9 cellular contexts compared by ENCODE assay signal in genomic region chr10:43076311-43076875, GRCh38. TPM values are rescaled to one million over a fixed set of nuclear protein-coding genes. Genes with fewer than 3 reads are reported as not detected.
DNase-seq lines count a peak whose midpoint lies in the region; ATAC-seq lines count a peak whose summit lies in the region.
"Had no signal": no experiment of that assay in that cellular context is flagged by ENCODE, and none has a peak within 500 bp of the region (broad histone marks: within the 10 kb centered on the region; RNA-seq: fewer than 3 reads in every experiment).

No MANE protein-coding gene starts in this region.

- 1 to 2% methylated on average over 22 to 40 of the region's 45 CpGs for WGBS in mesodermal cell (ENCODE audit: insufficient coverage in 2 of 2), 2 experiments

- no peaks in the 10 kb centered on the region for H3K4me1 ChIP-seq in mesodermal cell (ENCODE audit: control insufficient read depth, insufficient read depth, low read length, poor library complexity, severe bottlenecking)

- DNase-seq in stimulated activated naive CD8-positive, alpha-beta T cell treated with anti-CD3 and anti-CD28 coated beads, Interleukin-15, amount 100 ng/mL, for 72 hours = no peak
- no peak for DNase-seq in stimulated activated naive CD8-positive, alpha-beta T cell treated with anti-CD3 and anti-CD28 coated beads, Interleukin-15, Interleukin-2, amounts not matched to agents 100 U/mL and 50 U/mL, for 24 hours
- no peak for DNase-seq in central memory CD8-positive, alpha-beta T cell (ENCODE audit: low spot score in 2 of 2)
- DNase-seq in NK-92 treated with Interleukin-12 subunit alpha and Interleukin-12 subunit beta, amount 100 ng/mL, for 24 hours (lab: John Stamatoyannopoulos, UW) = no peak
- DNase-seq in NCI-H524 treated with DMSO at 0.1 percent for 48 hours (lab: John Stamatoyannopoulos, UW) (no peak), superior temporal gyrus (ENCODE audit: extremely low spot score) (no peak)

- no peak overlapping the region for H3K27ac Mint-ChIP-seq in stimulated activated naive CD8-positive, alpha-beta T cell treated with anti-CD3 and anti-CD28 coated beads, Interleukin-15, amount 100 ng/mL, for 72 hours
- no peak overlapping the region for H3K27ac Mint-ChIP-seq in central memory CD8-positive, alpha-beta T cell (ENCODE audit: low read depth)

- no peak overlapping the region for H3K27ac ChIP-seq in mesodermal cell (ENCODE audit: low read depth, low read length, severe bottlenecking)
- H3K27ac ChIP-seq: VCaP had no signal

- H3K9me3 Mint-ChIP-seq in stimulated activated naive CD8-positive, alpha-beta T cell treated with anti-CD3 and anti-CD28 coated beads, Interleukin-15, amount 100 ng/mL, for 72 hours = no peaks in the 10 kb centered on the region
- no peaks in the 10 kb centered on the region for H3K9me3 Mint-ChIP-seq in central memory CD8-positive, alpha-beta T cell

- peak overlapping the region in 1 of 2 donors; percentile 39 for H3K4me3 Mint-ChIP-seq in stimulated activated naive CD8-positive, alpha-beta T cell treated with anti-CD3 and anti-CD28 coated beads, Interleukin-15, amount 100 ng/mL, for 72 hours
- H3K4me3 Mint-ChIP-seq in central memory CD8-positive, alpha-beta T cell = peak overlapping the region; percentile 3

- H3K9me3 ChIP-seq in mesodermal cell (ENCODE audit: control insufficient read depth, low read length) = no peaks in the 10 kb centered on the region

- no peaks in the 10 kb centered on the region for H3K36me3 ChIP-seq in mesodermal cell (ENCODE audit: control insufficient read depth, insufficient read depth, low read length)

- ATAC-seq in stimulated activated naive CD8-positive, alpha-beta T cell treated with anti-CD3 and anti-CD28 coated beads, Interleukin-15, amount 100 ng/mL, for 72 hours = peak; percentile 2
- no peak for ATAC-seq in stimulated activated naive CD8-positive, alpha-beta T cell treated with anti-CD3 and anti-CD28 coated beads, Interleukin-15, Interleukin-2, amounts not matched to agents 100 U/mL and 50 U/mL, for 24 hours
- ATAC-seq in central memory CD8-positive, alpha-beta T cell (replicated peaks; ENCODE audit: extremely low read depth, poor library complexity, severe bottlenecking) = no peak
- no peak for ATAC-seq in GM21381 (IDR thresholded peaks at IDR 0.05; ENCODE audit: unreplicated experiment)

- H3K4me3 ChIP-seq in mesodermal cell (ENCODE audit: extremely low read depth, insufficient read depth, low read length, poor library complexity, severe bottlenecking) = peak overlapping the region; percentile 29

- peaks cover 70% of the 10 kb centered on the region for H3K27me3 Mint-ChIP-seq in stimulated activated naive CD8-positive, alpha-beta T cell treated with anti-CD3 and anti-CD28 coated beads, Interleukin-15, amount 100 ng/mL, for 72 hours
- peaks cover 55% of the 10 kb centered on the region for H3K27me3 Mint-ChIP-seq in central memory CD8-positive, alpha-beta T cell

- peaks cover 12% of the 10 kb centered on the region for H3K4me1 Mint-ChIP-seq in stimulated activated naive CD8-positive, alpha-beta T cell treated with anti-CD3 and anti-CD28 coated beads, Interleukin-15, amount 100 ng/mL, for 72 hours
- H3K4me1 Mint-ChIP-seq in central memory CD8-positive, alpha-beta T cell = peaks cover 6% of the 10 kb centered on the region

- H3K36me3 Mint-ChIP-seq in central memory CD8-positive, alpha-beta T cell (ENCODE audit: insufficient read depth) = peaks cover 2% of the 10 kb centered on the region

RNA-seq across cellular contexts. Expression of gene RET, which starts 0.5 kb away (rescaled TPM):
- polyA plus RNA-seq in mesodermal cell (2013, experiment 1 of 2) = 0.81 TPM
- polyA plus RNA-seq in mesodermal cell (2013, experiment 2 of 2) = 0.96 TPM
